Comparison of ENCODE assay signal across 1 cellular context in genomic region chr10:1739751-1740150, GRCh38.
TF ChIP-seq lines count a peak whose summit lies in the region.

No MANE protein-coding gene starts in this region.

TF ChIP-seq in GM23338, 12 proteins besides CTCF, POLR2A, EP300 and RAD21 (continued from another document):
- TF ChIP-seq ZNF462 (CRISPR knock-in tag; IDR thresholded peaks at IDR 0.05) (no peak), EZH2phosphoT487 (IDR thresholded peaks at IDR 0.05; ENCODE audit: unreplicated experiment) (no peak)
